In the genomic region with DNA sequence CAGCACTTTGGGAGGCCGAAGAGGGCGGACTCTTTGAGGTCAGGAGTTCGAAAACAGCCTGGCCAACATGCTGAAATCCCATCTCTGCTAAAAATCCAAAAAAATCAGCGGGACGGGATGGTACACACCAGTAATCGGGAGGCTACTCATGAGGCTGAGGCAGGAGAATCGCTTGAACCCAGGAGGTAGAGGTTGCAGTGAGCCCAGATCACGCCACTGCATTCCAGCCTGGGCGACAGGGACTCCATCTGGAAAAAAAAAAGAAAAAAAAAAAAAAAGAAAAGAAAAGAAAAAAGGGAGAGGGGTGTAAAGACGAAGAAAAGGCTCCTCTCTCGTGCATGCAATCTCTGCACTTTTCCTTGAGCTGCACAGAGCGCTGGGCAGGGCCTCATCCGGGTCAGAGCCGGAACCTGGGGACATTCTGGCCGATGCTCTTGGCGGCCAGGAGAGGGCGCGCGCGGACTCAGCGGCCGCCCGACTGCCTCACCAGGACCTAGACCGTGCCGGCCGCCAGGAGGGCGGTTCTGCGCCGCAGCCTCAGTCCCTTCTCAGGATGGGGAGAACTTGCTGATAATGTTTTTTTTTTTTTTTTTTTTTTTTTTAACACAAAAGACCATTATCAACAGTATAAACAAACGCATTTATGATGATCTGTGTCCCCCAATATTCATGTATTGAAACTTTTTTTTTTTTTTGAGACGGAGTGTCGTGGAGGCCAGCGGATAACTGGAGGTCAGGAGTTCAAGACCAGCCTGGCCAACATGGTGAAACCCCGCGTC, we compare ENCODE assay signal across 1 cellular context.
TF ChIP-seq lines count a peak whose summit lies in the region.

No MANE protein-coding gene starts in this region.

TF ChIP-seq in Ishikawa, 13 proteins besides CTCF, POLR2A, EP300 and RAD21 (continued from another document):
- no peak for TF ChIP-seq REST (IDR thresholded peaks at IDR 0.05; ENCODE audit: low read depth)
TF ChIP-seq in Ishikawa: peak in this region for 1.
